In genomic region chr19:49637865-49638350, GRCh38 we compare ENCODE assay signal across 8 cellular contexts. TPM values are rescaled to one million over a fixed set of nuclear protein-coding genes. Genes with fewer than 3 reads are reported as not detected.
DNase-seq lines count a peak whose midpoint lies in the region; ATAC-seq, FAIRE-seq and TF ChIP-seq lines count a peak whose summit lies in the region.

No MANE protein-coding gene starts in this region.

- peak overlapping the region; percentile 56 for H3K4me3 Mint-ChIP-seq in activated T-helper 1 cell treated with anti-CD3 and anti-CD28 coated beads, Interleukin-12 subunit alpha, Interleukin-12 subunit beta, Interleukin-2, Interleukin-4 antibody, amounts not matched to agents 30 ng/mL and 10 ng/mL and 1 ng/mL, durations not matched to agents 14 hours and 24 hours and 36 hours

- ATAC-seq in heart right ventricle (peak in 7 of 8 donors; percentile 3 to 21 (median 7)), sciatic nerve (peak; percentile 25)

- H3K27me3 Mint-ChIP-seq in activated T-helper 1 cell treated with anti-CD3 and anti-CD28 coated beads, Interleukin-12 subunit alpha, Interleukin-12 subunit beta, Interleukin-2, Interleukin-4 antibody, amounts not matched to agents 30 ng/mL and 10 ng/mL and 1 ng/mL, durations not matched to agents 14 hours and 24 hours and 36 hours (ENCODE audit: insufficient read depth), result no peaks in the 10 kb centered on the region

- H3K9me3 Mint-ChIP-seq in activated T-helper 1 cell treated with anti-CD3 and anti-CD28 coated beads, Interleukin-12 subunit alpha, Interleukin-12 subunit beta, Interleukin-2, Interleukin-4 antibody, amounts not matched to agents 30 ng/mL and 10 ng/mL and 1 ng/mL, durations not matched to agents 14 hours and 24 hours and 36 hours, result no peaks in the 10 kb centered on the region

- H3K27ac Mint-ChIP-seq in activated T-helper 1 cell treated with anti-CD3 and anti-CD28 coated beads, Interleukin-12 subunit alpha, Interleukin-12 subunit beta, Interleukin-2, Interleukin-4 antibody, amounts not matched to agents 30 ng/mL and 10 ng/mL and 1 ng/mL, durations not matched to agents 14 hours and 24 hours and 36 hours, result peak overlapping the region; percentile 45

- H3K36me3 Mint-ChIP-seq in activated T-helper 1 cell treated with anti-CD3 and anti-CD28 coated beads, Interleukin-12 subunit alpha, Interleukin-12 subunit beta, Interleukin-2, Interleukin-4 antibody, amounts not matched to agents 30 ng/mL and 10 ng/mL and 1 ng/mL, durations not matched to agents 14 hours and 24 hours and 36 hours (ENCODE audit: low read depth), result no peaks in the 10 kb centered on the region

- CTCF ChIA-PET in AG04449 (lab: Yijun Ruan, JAX), result interaction anchor here (1.2 kb wide), 1 partner anchor 8 kb away, joined by 3 read pairs; no protein-coding TSS in a partner anchor
- CTCF ChIA-PET in HEK293 (lab: Yijun Ruan, JAX), result interaction anchor here (0.8 kb wide), 1 partner anchor 43 kb away, joined by 3 read pairs; no protein-coding TSS in a partner anchor

- no peak for FAIRE-seq in D721Med (lab: Jason Lieb, UNC)

- H3K4me1 ChIP-seq in HEK293 (ENCODE audit: control insufficient read depth, insufficient read depth, low read length) (peaks cover 25% of the 10 kb centered on the region), heart right ventricle (peaks cover 0 to 57% (median 45%) of the 10 kb centered on the region in 9 donors)

- H3K27me3 ChIP-seq in heart right ventricle, result no peaks in the 10 kb centered on the region

- H3K27ac ChIP-seq in HEK293 (ENCODE audit: extremely low read depth, low read depth, low read length) (no peak overlapping the region), heart right ventricle (peak overlapping the region; percentile 96 to 100 (median 99))

- peak overlapping the region; percentile 61 for H3K4me3 ChIP-seq in AG04449 (ENCODE audit: low read depth, low read length)
- no peak overlapping the region for H3K4me3 ChIP-seq in HEK293 (ENCODE audit: low read depth, low read length)
- H3K4me3 ChIP-seq in heart right ventricle, result peak overlapping the region; percentile 20 to 95 (median 85)

- POLR2A ChIA-PET in AG04449 (lab: Yijun Ruan, JAX) (interaction anchor here (1.6 kb wide), 1 partner anchor 48 kb away, joined by 4 read pairs; no protein-coding TSS in a partner anchor), HEK293 (lab: Yijun Ruan, JAX) (interaction anchor here (0.5 to 1.4 kb wide), 9 partner anchors 19 to 649 kb away, joined by 3 to 8 read pairs (median 3); partner anchors contain the start of genes ATF5 and NUP62)

- DNase-seq in AG04449 (ENCODE audit: low read depth, low spot score), result peak; percentile 14
- no peak for DNase-seq in activated T-helper 1 cell treated with anti-CD3 and anti-CD28 coated beads, Interleukin-12 subunit alpha, Interleukin-12 subunit beta, Interleukin-2, Interleukin-4 antibody, amounts not matched to agents 30 ng/mL and 10 ng/mL and 1 ng/mL, durations not matched to agents 14 hours and 24 hours and 36 hours (ENCODE audit: low spot score)
- peak; percentile 92 for DNase-seq in heart right ventricle
- DNase-seq in sciatic nerve (ENCODE audit: low spot score), result peak; percentile 93
- no peak for DNase-seq in pons (ENCODE audit: low spot score)
- no peak for DNase-seq in D721Med (ENCODE audit: insufficient read length, low spot score)
- no peak for DNase-seq in activated effector memory CD4-positive, alpha-beta T cell treated with anti-CD3 and anti-CD28 coated beads, Interleukin-2, amount 50 U/mL, for 16 hours

- WGBS in heart right ventricle, 2 donors, result 6 to 9% methylated on average over 12 of the region's 12 CpGs

- TF ChIP-seq CTCF in AG04449 (IDR thresholded peaks at IDR 0.05; ENCODE audit: insufficient read depth, low read length, missing control alignments) (no peak), HEK293 (tag by site-specific recombination; IDR thresholded peaks at IDR 0.05) (no peak), heart right ventricle (IDR thresholded peaks at IDR 0.05) (no peak), D721Med (IDR thresholded peaks at IDR 0.05; ENCODE audit: insufficient read depth, missing control alignments) (no peak)

- no peaks in the 10 kb centered on the region; a peak in 1 of 3 replicates for H3K36me3 ChIP-seq in HEK293 (ENCODE audit: control insufficient read depth in 2 of 2, insufficient read depth in 1 of 2, low read length in 2 of 2)
- peaks cover 0 to 24% (median 3%) of the 10 kb centered on the region in 9 donors for H3K36me3 ChIP-seq in heart right ventricle

- H3K9me3 ChIP-seq in HEK293 (ENCODE audit: control insufficient read depth, insufficient read depth, low read depth, low read length) (no peaks in the 10 kb centered on the region), heart right ventricle (no peaks in the 10 kb centered on the region)

- intact Hi-C loops in activated T-helper 1 cell treated with anti-CD3 and anti-CD28 coated beads, Interleukin-12 subunit alpha, Interleukin-12 subunit beta, Interleukin-2, Interleukin-4 antibody, amounts not matched to agents 30 ng/mL and 10 ng/mL and 1 ng/mL, durations not matched to agents 14 hours and 24 hours and 36 hours (cut with micrococcal nuclease), result no loop called here
- intact Hi-C loops in heart right ventricle (cut with DNase I), result loop anchor here in 5 of 10 donors (1.0 to 5.0 kb wide), 3 partner anchors 45 to 46 kb away; partner anchors contain the start of gene PRR12 (in 3 of the 5)
- intact Hi-C loops in sciatic nerve (cut with DNase I), result no loop called here

- peaks cover 36% of the 10 kb centered on the region for H3K4me1 Mint-ChIP-seq in activated T-helper 1 cell treated with anti-CD3 and anti-CD28 coated beads, Interleukin-12 subunit alpha, Interleukin-12 subunit beta, Interleukin-2, Interleukin-4 antibody, amounts not matched to agents 30 ng/mL and 10 ng/mL and 1 ng/mL, durations not matched to agents 14 hours and 24 hours and 36 hours (ENCODE audit: low read depth)

TF ChIP-seq in HEK293, 187 proteins besides CTCF, POLR2A, EP300 and RAD21 (continues in another document):
- TF ChIP-seq ZNF398 (tag by site-specific recombination; IDR thresholded peaks at IDR 0.05) (peak; percentile 91), ZNF530 (tag by site-specific recombination; IDR thresholded peaks at IDR 0.05; ENCODE audit: low read depth) (no peak)

RNA-seq across cellular contexts. Expression of gene RRAS, which starts 2.0 kb away (rescaled TPM):
- total RNA-seq in activated T-helper 1 cell treated with anti-CD3 and anti-CD28 coated beads, Interleukin-12 subunit alpha, Interleukin-12 subunit beta, Interleukin-2, Interleukin-4 antibody, amounts not matched to agents 30 ng/mL and 10 ng/mL and 1 ng/mL, durations not matched to agents 14 hours and 24 hours and 36 hours, result 4.4 and 4.7 TPM in 2 replicates
- 100 to 1,000 TPM in 7 of 10 donors, 10 to 100 TPM in 3; 90.4 to 141 (median 113) TPM for total RNA-seq in heart right ventricle
- polyA plus RNA-seq in heart right ventricle, result 100 to 1,000 TPM; 208 to 215 TPM
- total RNA-seq in sciatic nerve, result 135 TPM

RNA-seq across cellular contexts. Expression of gene SCAF1, which starts 4.1 kb away (rescaled TPM):
- total RNA-seq in activated T-helper 1 cell treated with anti-CD3 and anti-CD28 coated beads, Interleukin-12 subunit alpha, Interleukin-12 subunit beta, Interleukin-2, Interleukin-4 antibody, amounts not matched to agents 30 ng/mL and 10 ng/mL and 1 ng/mL, durations not matched to agents 14 hours and 24 hours and 36 hours, result 75.4 and 79.7 TPM in 2 replicates
- total RNA-seq in heart right ventricle (10 to 100 TPM; 41.6 to 60.5 (median 45.2) TPM), sciatic nerve (65.5 TPM)
- polyA plus RNA-seq in heart right ventricle, result 10 to 100 TPM; 20.2 to 25.8 TPM

RNA-seq across cellular contexts. Expression of gene IRF3, which starts 27.7 kb away (rescaled TPM):
- total RNA-seq in activated T-helper 1 cell treated with anti-CD3 and anti-CD28 coated beads, Interleukin-12 subunit alpha, Interleukin-12 subunit beta, Interleukin-2, Interleukin-4 antibody, amounts not matched to agents 30 ng/mL and 10 ng/mL and 1 ng/mL, durations not matched to agents 14 hours and 24 hours and 36 hours, result 149 and 156 TPM in 2 replicates
- total RNA-seq in heart right ventricle (10 to 100 TPM; 22.3 to 39.4 (median 24.7) TPM), sciatic nerve (76.7 TPM)
- 10 to 100 TPM; 67.8 to 84.2 TPM for polyA plus RNA-seq in heart right ventricle

RNA-seq across cellular contexts. Expression of gene BCL2L12, which starts 27.8 kb away (rescaled TPM):
- 72.2 and 73.7 TPM in 2 replicates for total RNA-seq in activated T-helper 1 cell treated with anti-CD3 and anti-CD28 coated beads, Interleukin-12 subunit alpha, Interleukin-12 subunit beta, Interleukin-2, Interleukin-4 antibody, amounts not matched to agents 30 ng/mL and 10 ng/mL and 1 ng/mL, durations not matched to agents 14 hours and 24 hours and 36 hours
- total RNA-seq in heart right ventricle (10 to 100 TPM in 5 of 10 donors, 1 to 10 TPM in 5; 7.8 to 14.6 (median 9.8) TPM), sciatic nerve (11.5 TPM)
- 10 to 100 TPM in 1 of 2 donors, 1 to 10 TPM in 1; 8.6 to 19.6 TPM for polyA plus RNA-seq in heart right ventricle

RNA-seq across cellular contexts. Expression of gene PRMT1, which starts 39.2 kb away (rescaled TPM):
- total RNA-seq in activated T-helper 1 cell treated with anti-CD3 and anti-CD28 coated beads, Interleukin-12 subunit alpha, Interleukin-12 subunit beta, Interleukin-2, Interleukin-4 antibody, amounts not matched to agents 30 ng/mL and 10 ng/mL and 1 ng/mL, durations not matched to agents 14 hours and 24 hours and 36 hours, result 450 and 462 TPM in 2 replicates
- total RNA-seq in heart right ventricle (100 to 1,000 TPM; 112 to 146 (median 127) TPM), sciatic nerve (103 TPM)
- polyA plus RNA-seq in heart right ventricle, result 100 to 1,000 TPM in 1 of 2 donors, 10 to 100 TPM in 1; 80.0 to 270 TPM

Comparison
In these comparisons a context has a peak if more than half of its experiments do, and no peak if none do; other contexts are left out.
1. DNase-seq: peak in AG04449 (single experiment), heart right ventricle (2 of 2) and sciatic nerve (single experiment); none in activated T-helper 1 cell treated with anti-CD3 and anti-CD28 coated beads, Interleukin-12 subunit alpha, Interleukin-12 subunit beta, Interleukin-2, Interleukin-4 antibody, amounts not matched to agents 30 ng/mL and 10 ng/mL and 1 ng/mL, durations not matched to agents 14 hours and 24 hours and 36 hours (single experiment), pons (single experiment), D721Med (single experiment) and activated effector memory CD4-positive, alpha-beta T cell treated with anti-CD3 and anti-CD28 coated beads, Interleukin-2, amount 50 U/mL, for 16 hours (single experiment).
2. RNA of gene RRAS, which starts 2.0 kb away (total RNA-seq): 135 TPM in sciatic nerve (single experiment) and 90.4 to 141 TPM in heart right ventricle; 4.4 to 4.7 TPM in activated T-helper 1 cell treated with anti-CD3 and anti-CD28 coated beads, Interleukin-12 subunit alpha, Interleukin-12 subunit beta, Interleukin-2, Interleukin-4 antibody, amounts not matched to agents 30 ng/mL and 10 ng/mL and 1 ng/mL, durations not matched to agents 14 hours and 24 hours and 36 hours; every median in the first group is over 10 times any median in the second.